In genomic region chr22:42959472-42960145, GRCh38 we compare ENCODE assay signal across 8 cellular contexts. TPM values are rescaled to one million over a fixed set of nuclear protein-coding genes. Genes with fewer than 3 reads are reported as not detected.
DNase-seq lines count a peak whose midpoint lies in the region; ATAC-seq, FAIRE-seq and TF ChIP-seq lines count a peak whose summit lies in the region.

No MANE protein-coding gene starts in this region.

- H3K4me1 ChIP-seq in RWPE2 (ENCODE audit: insufficient read depth, poor library complexity, severe bottlenecking) (peaks cover 52% of the 10 kb centered on the region), endothelial cell of umbilical vein (ENCODE audit: control insufficient read depth, extremely low read depth, insufficient read depth, low read length) (peaks cover 35% of the 10 kb centered on the region)

- POLR2A ChIA-PET in endothelial cell of umbilical vein (lab: Charles Lee), result interaction anchor here (1.1 to 1.6 kb wide), 2 partner anchors 40 to 55 kb away, joined by 4 to 8 read pairs; partner anchors contain the start of gene PACSIN2

- ATAC-seq in RWPE2 (ENCODE audit: low read depth) (peak; percentile 94), GM21529 (IDR thresholded peaks at IDR 0.05; ENCODE audit: unreplicated experiment) (no peak), HG03378 (IDR thresholded peaks at IDR 0.05; ENCODE audit: unreplicated experiment) (no peak)

- H3K4me3 ChIP-seq in RWPE2 (ENCODE audit: severe bottlenecking), result no peak overlapping the region
- H3K4me3 ChIP-seq in endothelial cell of umbilical vein (replicated peaks in 1 of 3; ENCODE audit: insufficient read depth in 1 of 3, low read depth in 1 of 3, low read length in 3 of 3), result peak overlapping the region in 1 of 3 experiments; percentile 8
- H3K4me3 ChIP-seq in neural cell (ENCODE audit: low read length), result peak overlapping the region; percentile 10

- TF ChIP-seq RAD21 in neural cell (conservative IDR thresholded peaks at IDR 0.05), result no peak

- H3K27me3 ChIP-seq in RWPE2 (ENCODE audit: insufficient read depth, poor library complexity, severe bottlenecking) (no peaks in the 10 kb centered on the region), endothelial cell of umbilical vein (ENCODE audit: control insufficient read depth in 2 of 2, insufficient read depth in 2 of 2, low read length in 2 of 2) (no peaks in the 10 kb centered on the region), neural cell (ENCODE audit: insufficient read depth, low read depth, low read length) (no peaks in the 10 kb centered on the region)

- TF ChIP-seq POLR2A in GM12891 (IDR thresholded peaks at IDR 0.05; ENCODE audit: low read depth, low read length), result no peak
- TF ChIP-seq POLR2A in endothelial cell of umbilical vein (IDR thresholded peaks at IDR 0.05; ENCODE audit: low read depth, low read length), result peak; percentile 68

- no peaks in the 10 kb centered on the region for H4K20me1 ChIP-seq in endothelial cell of umbilical vein (replicated peaks; ENCODE audit: control insufficient read depth, extremely low read depth, insufficient read depth, low read length)
- H4K20me1 ChIP-seq in neural cell (ENCODE audit: insufficient read depth), result no peaks in the 10 kb centered on the region

- H3K9me1 ChIP-seq in endothelial cell of umbilical vein (replicated peaks; ENCODE audit: control insufficient read depth, extremely low read depth, insufficient read depth, low read length), result no peaks in the 10 kb centered on the region

- no peak for TF ChIP-seq EP300 in neural cell (conservative IDR thresholded peaks at IDR 0.05; ENCODE audit: poor library complexity, severe bottlenecking)

- CTCF ChIA-PET in endothelial cell of umbilical vein (lab: Charles Lee), result interaction anchor here (0.8 to 3.8 kb wide), 17 partner anchors 11 to 189 kb away, joined by 3 to 29 read pairs (median 5); partner anchors contain the start of gene PACSIN2

- no peak overlapping the region for H2AFZ ChIP-seq in endothelial cell of umbilical vein (ENCODE audit: low read depth, low read length)
- H2AFZ ChIP-seq in neural cell (ENCODE audit: low read depth, low read length), result no peak overlapping the region

- peak overlapping the region; percentile 78 for H3K9ac ChIP-seq in endothelial cell of umbilical vein (replicated peaks; ENCODE audit: extremely low read depth, insufficient read depth, low read length)
- peak overlapping the region; percentile 3 for H3K9ac ChIP-seq in neural cell (ENCODE audit: low read length)

- DNase-seq in GM12891 (ENCODE audit: insufficient read length, low spot score) (no peak), RWPE2 (ENCODE audit: low spot score) (no peak), endothelial cell of umbilical vein (ENCODE audit: low read depth, low spot score) (peak; percentile 98), activated gamma-delta T cell (lab: John Stamatoyannopoulos, UW) (no peak)
- DNase-seq in activated CD8-positive, alpha-beta memory T cell treated with anti-CD3 and anti-CD28 coated beads, Interleukin-2, amount 50 U/mL, for 4 hours, result no peak

- intact Hi-C loops in endothelial cell of umbilical vein (cut with micrococcal nuclease), result loop anchor here (1.0 to 2.0 kb wide), 2 partner anchors 19 to 43 kb away; no protein-coding TSS in a partner anchor

- H3F3A ChIP-seq in neural cell (ENCODE audit: insufficient read depth, low read length, poor library complexity, severe bottlenecking), result no peaks in the 10 kb centered on the region

- H3K4me2 ChIP-seq in endothelial cell of umbilical vein (ENCODE audit: insufficient read depth, low read length) (peak overlapping the region; percentile 80), neural cell (ENCODE audit: low read length) (no peak overlapping the region)

- FAIRE-seq in GM12891 (lab: Jason Lieb, UNC) (peak; percentile 58), endothelial cell of umbilical vein (lab: Jason Lieb, UNC) (peak; percentile 97)

- H3K27ac ChIP-seq in RWPE2 (ENCODE audit: poor library complexity, severe bottlenecking) (peak overlapping the region; percentile 70), endothelial cell of umbilical vein (ENCODE audit: insufficient read depth, low read depth, low read length) (peak overlapping the region; percentile 87), neural cell (ENCODE audit: low read length) (no peak overlapping the region)

- dilution Hi-C loops in endothelial cell of umbilical vein (cut with MboI; ENCODE audit: extremely low pct_ligation_motif_present, low sequenced_read_pairs), result no loop called here

- peaks cover 35% of the 10 kb centered on the region for H3K79me2 ChIP-seq in endothelial cell of umbilical vein (ENCODE audit: control insufficient read depth, insufficient read depth, low read length)
- H3K79me2 ChIP-seq in neural cell (replicated peaks; ENCODE audit: insufficient read depth, low read length), result peaks cover 5% of the 10 kb centered on the region

- H3K36me3 ChIP-seq in RWPE2 (ENCODE audit: low read depth), result peaks cover 13% of the 10 kb centered on the region
- H3K36me3 ChIP-seq in endothelial cell of umbilical vein (ENCODE audit: control insufficient read depth in 2 of 2, extremely low read depth in 1 of 2, insufficient read depth in 2 of 2, low read length in 2 of 2), result no peaks in the 10 kb centered on the region
- no peaks in the 10 kb centered on the region for H3K36me3 ChIP-seq in neural cell (ENCODE audit: insufficient read depth, low read length)

- TF ChIP-seq CTCF in RWPE2 (IDR thresholded peaks at IDR 0.05; ENCODE audit: poor library complexity, severe bottlenecking) (no peak), endothelial cell of umbilical vein (IDR thresholded peaks at IDR 0.05; ENCODE audit: extremely low read depth in 1 of 2, insufficient read depth in 1 of 2, low read depth in 1 of 2, low read length in 2 of 2) (no peak), neural cell (IDR thresholded peaks at IDR 0.05; ENCODE audit: poor library complexity, severe bottlenecking) (no peak)

- H3K9me2 ChIP-seq in neural cell (ENCODE audit: insufficient read depth, low read length), result no peaks in the 10 kb centered on the region

- TSS peak; percentile 13 for BruUV-seq in endothelial cell of umbilical vein (replicated peaks; lab: Mats Ljungman, UMichigan)

- H3K9me3 ChIP-seq in RWPE2 (ENCODE audit: severe bottlenecking) (no peaks in the 10 kb centered on the region), endothelial cell of umbilical vein (replicated peaks; ENCODE audit: control insufficient read depth, insufficient read depth, low read length) (no peaks in the 10 kb centered on the region), neural cell (ENCODE audit: low read length) (no peaks in the 10 kb centered on the region)

TF ChIP-seq in GM12891, 5 proteins besides CTCF, POLR2A, EP300 and RAD21:
- TF ChIP-seq POLR2AphosphoS5 (IDR thresholded peaks at IDR 0.05; ENCODE audit: low read depth, low read length), result no peak

TF ChIP-seq in endothelial cell of umbilical vein, 7 proteins besides CTCF, POLR2A, EP300 and RAD21:
- TF ChIP-seq EZH2 (IDR thresholded peaks at IDR 0.05; ENCODE audit: borderline replicate concordance, low read depth, low read length, severe bottlenecking), result no peak
- TF ChIP-seq, protein P1, sequence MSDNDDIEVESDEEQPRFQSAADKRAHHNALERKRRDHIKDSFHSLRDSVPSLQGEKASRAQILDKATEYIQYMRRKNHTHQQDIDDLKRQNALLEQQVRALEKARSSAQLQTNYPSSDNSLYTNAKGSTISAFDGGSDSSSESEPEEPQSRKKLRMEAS (IDR thresholded peaks at IDR 0.05; ENCODE audit: insufficient read depth, insufficient read length), result no peak
- TF ChIP-seq MYC (IDR thresholded peaks at IDR 0.05; ENCODE audit: low read depth, low read length), result peak; percentile 50
- TF ChIP-seq FOS (IDR thresholded peaks at IDR 0.05; ENCODE audit: borderline replicate concordance, insufficient read depth, low read length), result peak; percentile 39
- peak; percentile 93 for TF ChIP-seq GATA2 (IDR thresholded peaks at IDR 0.05; ENCODE audit: insufficient read depth, insufficient read length, low read depth, low read length)
- TF ChIP-seq POLR2AphosphoS5 (IDR thresholded peaks at IDR 0.05; ENCODE audit: insufficient read depth, low read depth, low read length), result peak; percentile 86
- TF ChIP-seq JUN (IDR thresholded peaks at IDR 0.05; ENCODE audit: borderline replicate concordance, insufficient read depth, insufficient read length, low read depth), result peak; percentile 74
TF ChIP-seq in endothelial cell of umbilical vein: peak in this region for 5.

TF ChIP-seq in neural cell, 6 proteins besides CTCF, POLR2A, EP300 and RAD21 (continues in another document):
- TF ChIP-seq SMC3 (conservative IDR thresholded peaks at IDR 0.05; ENCODE audit: poor library complexity), result no peak
- TF ChIP-seq TAF1 (IDR thresholded peaks at IDR 0.05; ENCODE audit: low read depth), result no peak
- no peak for TF ChIP-seq EZH2 (IDR thresholded peaks at IDR 0.05; ENCODE audit: borderline replicate concordance, insufficient read depth, low read length, poor library complexity, severe bottlenecking)
- no peak for TF ChIP-seq POLR2AphosphoS5 (IDR thresholded peaks at IDR 0.05)

RNA-seq across cellular contexts. Expression of gene PACSIN2, which starts 55.3 kb away (rescaled TPM):
- 58.1 TPM for polyA plus RNA-seq in GM12891 (2012; ENCODE audit: low read depth, missing spikeins)
- 63.9 and 64.5 TPM in 2 replicates for total RNA-seq in endothelial cell of umbilical vein
- polyA plus RNA-seq in endothelial cell of umbilical vein (37.7 and 46.2 TPM in 2 replicates), neural cell (45.8 and 47.2 TPM in 2 replicates)
- 51.2 and 52.3 TPM in 2 replicates for polyA plus RNA-seq in endothelial cell of umbilical vein (2011; cell fraction: cytosol; rRNA removed)
- 43.0 and 55.9 TPM in 2 replicates for polyA plus RNA-seq in endothelial cell of umbilical vein (2011; cell fraction: nucleus; rRNA removed)
- polyA plus RNA-seq in endothelial cell of umbilical vein (2012), result 35.2 and 38.2 TPM in 2 replicates
- polyA minus RNA-seq in endothelial cell of umbilical vein (32.5 and 34.4 TPM in 2 replicates), neural cell (38.5 and 39.0 TPM in 2 replicates)
- 12.3 TPM for polyA minus RNA-seq in endothelial cell of umbilical vein (2011; cell fraction: cytosol; rRNA and poly(A)+ RNA removed)
- polyA minus RNA-seq in endothelial cell of umbilical vein (2011; cell fraction: nucleus; rRNA and poly(A)+ RNA removed), result 20.3 and 24.5 TPM in 2 replicates
